In the genomic region with DNA sequence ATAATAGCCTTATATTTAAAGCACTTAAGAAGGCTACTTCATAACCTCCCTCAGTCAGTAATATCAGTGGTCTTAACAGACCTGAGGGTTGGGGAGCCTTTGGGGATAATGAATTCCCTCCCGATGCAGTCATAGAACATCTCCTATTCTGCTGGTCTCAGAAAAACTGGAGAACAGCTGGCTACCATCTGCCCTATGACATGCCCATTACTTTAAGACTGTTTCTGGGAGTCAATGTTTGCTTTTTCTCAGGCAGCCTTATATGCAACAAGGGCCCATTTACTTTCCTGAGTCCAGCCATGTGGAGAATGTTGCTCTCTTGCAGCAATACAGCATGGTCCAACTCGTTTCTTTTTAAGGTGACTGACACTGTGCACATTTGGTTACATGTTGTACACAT, we compare ENCODE assay signal across 16 cellular contexts.
DNase-seq lines count a peak whose midpoint lies in the region; ATAC-seq and TF ChIP-seq lines count a peak whose summit lies in the region.
"Had no signal": no experiment of that assay in that cellular context is flagged by ENCODE, and none has a peak within 500 bp of the region (broad histone marks: within the 10 kb centered on the region; RNA-seq: fewer than 3 reads in every experiment).

No MANE protein-coding gene starts in this region.

- H3K4me3 ChIP-seq in RWPE2 (ENCODE audit: severe bottlenecking) (no peak overlapping the region), fibroblast of mammary gland (ENCODE audit: control insufficient read depth, low read depth, low read length) (no peak overlapping the region), neural progenitor cell (no peak overlapping the region), prostate gland (no peak overlapping the region)
- H3K4me3 ChIP-seq: GM23338 had no signal

- WGBS in prostate gland = 57% methylated on average over 2 of the region's 2 CpGs

- H3K9ac ChIP-seq in neural progenitor cell = no peak overlapping the region

- H3K9me3 Mint-ChIP-seq in neural progenitor cell = peaks cover 3% of the 10 kb centered on the region
- H3K9me3 Mint-ChIP-seq: HFFc6 had no signal

- H3K4me1 Mint-ChIP-seq in neural progenitor cell = peaks cover 54% of the 10 kb centered on the region

- H3K27me3 ChIP-seq in RWPE2 (ENCODE audit: insufficient read depth, poor library complexity, severe bottlenecking) (no peaks in the 10 kb centered on the region), neural progenitor cell (peaks cover 16% of the 10 kb centered on the region), prostate gland (replicated peaks; ENCODE audit: insufficient read depth) (no peaks in the 10 kb centered on the region)

- peaks cover 14% of the 10 kb centered on the region for H3K27me3 Mint-ChIP-seq in neural progenitor cell (ENCODE audit: insufficient read depth, low read depth)

- intact Hi-C loops in prostate gland (cut with DNase I) = loop anchor here (5.0 kb wide), 2 partner anchors 148 to 242 kb away; no protein-coding TSS in a partner anchor

- peak overlapping the region; percentile 14 for H3K27ac Mint-ChIP-seq in neural progenitor cell
- H3K27ac Mint-ChIP-seq: GM23338, HFFc6 had no signal

- no peak for TF ChIP-seq POLR2A in prostate gland (IDR thresholded peaks at IDR 0.05)

- H3K4me1 ChIP-seq in RWPE2 (ENCODE audit: insufficient read depth, poor library complexity, severe bottlenecking) = peaks cover 33% of the 10 kb centered on the region
- peaks cover 22% of the 10 kb centered on the region for H3K4me1 ChIP-seq in neural progenitor cell
- no peaks in the 10 kb centered on the region for H3K4me1 ChIP-seq in prostate gland (replicated peaks)

- no peak overlapping the region for H3K4me3 Mint-ChIP-seq in neural progenitor cell
- H3K4me3 Mint-ChIP-seq: GM23338, HFFc6 had no signal

- H3K27ac ChIP-seq in RWPE2 (ENCODE audit: poor library complexity, severe bottlenecking) (peak overlapping the region; percentile 96), neural progenitor cell (no peak overlapping the region), prostate gland (no peak overlapping the region)
- H3K27ac ChIP-seq: C4-2B, RWPE1 had no signal

- H3K79me2 ChIP-seq in neural progenitor cell (ENCODE audit: low read depth) = no peaks in the 10 kb centered on the region

- no peak overlapping the region for H2AFZ ChIP-seq in neural progenitor cell (replicated peaks)
- H2AFZ ChIP-seq: GM23338 had no signal

- TF ChIP-seq CTCF in RWPE2 (IDR thresholded peaks at IDR 0.05; ENCODE audit: poor library complexity, severe bottlenecking) (no peak), fibroblast of mammary gland (conservative IDR thresholded peaks at IDR 0.05; ENCODE audit: control insufficient read depth, insufficient read depth, low read depth, low read length) (no peak), neural progenitor cell (IDR thresholded peaks at IDR 0.05) (no peak), prostate gland (IDR thresholded peaks at IDR 0.05) (no peak)

- peaks cover 3% of the 10 kb centered on the region for H3K36me3 Mint-ChIP-seq in neural progenitor cell

- H3F3A ChIP-seq in neural progenitor cell (ENCODE audit: low read depth) = peaks cover 32% of the 10 kb centered on the region

- H3K9me3 ChIP-seq in RWPE2 (ENCODE audit: severe bottlenecking) = no peaks in the 10 kb centered on the region
- H3K9me3 ChIP-seq in neural progenitor cell (ENCODE audit: low read depth) = no peaks in the 10 kb centered on the region
- no peaks in the 10 kb centered on the region for H3K9me3 ChIP-seq in prostate gland

- H3K4me2 ChIP-seq in neural progenitor cell = no peak overlapping the region
- H3K4me2 ChIP-seq: GM23338 had no signal

- H4K20me1 ChIP-seq in neural progenitor cell (ENCODE audit: low read depth) = no peaks in the 10 kb centered on the region

- DNase-seq in EL (peak; percentile 44), RWPE2 (ENCODE audit: low spot score) (no peak), fibroblast of mammary gland (ENCODE audit: low read depth) (peak; percentile 59), neural progenitor cell (ENCODE audit: low spot score) (no peak), COLO829 (ENCODE audit: low spot score) (no peak), prostate gland (ENCODE audit: low spot score) (no peak), cerebellum (ENCODE audit: low spot score) (no peak)
- DNase-seq: COR-L47, GDM1, HFFc6, KG1, NCI-H1105, NCI-H1694 treated with DMSO at 0.1 percent for 48 hours had no signal

- no peak for ATAC-seq in RWPE2 (ENCODE audit: low read depth)
- ATAC-seq: GM23338 had no signal

- H3K36me3 ChIP-seq in RWPE2 (ENCODE audit: low read depth) (no peaks in the 10 kb centered on the region), neural progenitor cell (no peaks in the 10 kb centered on the region), prostate gland (no peaks in the 10 kb centered on the region)

Comparison
In these comparisons a context has a peak if more than half of its experiments do, and no peak if none do; other contexts are left out.
1. DNase-seq: peak in EL (single experiment) and fibroblast of mammary gland (single experiment); none in RWPE2 (single experiment), neural progenitor cell (single experiment), COLO829 (single experiment), prostate gland (single experiment) and cerebellum (single experiment).